ENCODE assay signal across 1 cellular context in genomic region chr20:10673831-10674683, GRCh38.
TF ChIP-seq lines count a peak whose summit lies in the region.

Gene JAG1, minus strand, starts transcription at chr20:10673999. Its CDS starts 469 bp downstream, at chr20:10673530.

TF ChIP-seq in HEK293, 187 proteins besides CTCF, POLR2A, EP300 and RAD21 (continued from another document and continues in another):
- no peak for TF ChIP-seq ZNF629 (tag by site-specific recombination; IDR thresholded peaks at IDR 0.05)
- TF ChIP-seq KLF8 (tag by site-specific recombination; IDR thresholded peaks at IDR 0.05): peak; percentile 52; the same call in 1 of the 2 replicates
- TF ChIP-seq ZNF335 (tag by site-specific recombination; conservative IDR thresholded peaks at IDR 0.05): peak; percentile 12
- no peak for TF ChIP-seq ZNF843 (tag by site-specific recombination; IDR thresholded peaks at IDR 0.05)
- TF ChIP-seq PRDM6 (tag by site-specific recombination; IDR thresholded peaks at IDR 0.05): no peak
- TF ChIP-seq ZNF580 (tag by site-specific recombination; IDR thresholded peaks at IDR 0.05): no peak
- peak; percentile 69 for TF ChIP-seq IKZF3 (tag by site-specific recombination; IDR thresholded peaks at IDR 0.05)
- TF ChIP-seq ZNF521 (tag by site-specific recombination; IDR thresholded peaks at IDR 0.05): no peak
- no peak for TF ChIP-seq ZFP3 (tag by site-specific recombination; IDR thresholded peaks at IDR 0.05; ENCODE audit: low read depth)
- TF ChIP-seq ZNF433 (tag by site-specific recombination; IDR thresholded peaks at IDR 0.05; ENCODE audit: low read depth): no peak
- TF ChIP-seq ZBTB49 (tag by site-specific recombination; IDR thresholded peaks at IDR 0.05; ENCODE audit: low read depth): no peak
- TF ChIP-seq ZBTB26 (tag by site-specific recombination; optimal IDR thresholded peaks at IDR 0.05): peak; percentile 43
- TF ChIP-seq ZNF585B (tag by site-specific recombination; IDR thresholded peaks at IDR 0.05): no peak
- no peak for TF ChIP-seq INSM2 (tag by site-specific recombination; IDR thresholded peaks at IDR 0.05)
- no peak for TF ChIP-seq ZBTB6 (tag by site-specific recombination; IDR thresholded peaks at IDR 0.05)
- TF ChIP-seq SP2 (tag by site-specific recombination; IDR thresholded peaks at IDR 0.05): peak; percentile 62
- peak; percentile 43 for TF ChIP-seq PRDM10 (tag by site-specific recombination; IDR thresholded peaks at IDR 0.05)
- TF ChIP-seq ZNF548 (tag by site-specific recombination; IDR thresholded peaks at IDR 0.05): no peak
- TF ChIP-seq ZNF302 (tag by site-specific recombination; IDR thresholded peaks at IDR 0.05; ENCODE audit: low read depth): no peak
- no peak; the same call in 1 of the 2 replicates for TF ChIP-seq ZXDB (tag by site-specific recombination; IDR thresholded peaks at IDR 0.05)
- TF ChIP-seq ZNF624 (tag by site-specific recombination; IDR thresholded peaks at IDR 0.05): no peak
- TF ChIP-seq ZNF776 (tag by site-specific recombination; IDR thresholded peaks at IDR 0.05; ENCODE audit: borderline replicate concordance): no peak
- no peak for TF ChIP-seq ZNF37A (tag by site-specific recombination; IDR thresholded peaks at IDR 0.05)
- no peak for TF ChIP-seq ZNF214 (tag by site-specific recombination; IDR thresholded peaks at IDR 0.05; ENCODE audit: borderline replicate concordance)
- no peak for TF ChIP-seq TSHZ1 (tag by site-specific recombination; IDR thresholded peaks at IDR 0.05; ENCODE audit: borderline replicate concordance)
- TF ChIP-seq ZNF366 (tag by site-specific recombination; conservative IDR thresholded peaks at IDR 0.05): no peak
- no peak for TF ChIP-seq FEZF1 (tag by site-specific recombination; IDR thresholded peaks at IDR 0.05)
- no peak for TF ChIP-seq ZFP37 (tag by site-specific recombination; IDR thresholded peaks at IDR 0.05)
- peak; percentile 90 for TF ChIP-seq PATZ1 (tag by site-specific recombination; IDR thresholded peaks at IDR 0.05)
- peak; percentile 91 for TF ChIP-seq ZBTB20 (tag by site-specific recombination; IDR thresholded peaks at IDR 0.05)
- no peak for TF ChIP-seq ZNF837 (tag by site-specific recombination; IDR thresholded peaks at IDR 0.05)
- no peak for TF ChIP-seq ZNF623 (tag by site-specific recombination; IDR thresholded peaks at IDR 0.05)
- TF ChIP-seq ZNF114 (tag by site-specific recombination; IDR thresholded peaks at IDR 0.05): no peak
- TF ChIP-seq HOXC10 (CRISPR knock-in tag; IDR thresholded peaks at IDR 0.05): no peak
- TF ChIP-seq ZNF266 (tag by site-specific recombination; IDR thresholded peaks at IDR 0.05; ENCODE audit: low read depth): no peak
- no peak for TF ChIP-seq ZNF571 (tag by site-specific recombination; IDR thresholded peaks at IDR 0.05)
- 0 out of 2 replicates have a peak, but pooled peaks have one; percentile 23 for TF ChIP-seq MZF1 (tag by site-specific recombination; IDR thresholded peaks at IDR 0.05; ENCODE audit: borderline replicate concordance)
- TF ChIP-seq ZNF692 (tag by site-specific recombination; IDR thresholded peaks at IDR 0.05): peak; percentile 89
- TF ChIP-seq ZSCAN16 (tag by site-specific recombination; IDR thresholded peaks at IDR 0.05): no peak
- no peak for TF ChIP-seq ZNF670 (tag by site-specific recombination; IDR thresholded peaks at IDR 0.05; ENCODE audit: low read depth)
- peak; percentile 78 for TF ChIP-seq KLF9 (tag by site-specific recombination; IDR thresholded peaks at IDR 0.05; ENCODE audit: low read depth)
- no peak for TF ChIP-seq ZNF211 (tag by site-specific recombination; IDR thresholded peaks at IDR 0.05; ENCODE audit: low read depth)
- TF ChIP-seq ZNF140 (tag by site-specific recombination; IDR thresholded peaks at IDR 0.05): no peak
- TF ChIP-seq ZNF777 (tag by site-specific recombination; IDR thresholded peaks at IDR 0.05; ENCODE audit: borderline replicate concordance): no peak
- no peak for TF ChIP-seq ZNF324 (tag by site-specific recombination; IDR thresholded peaks at IDR 0.05)
- TF ChIP-seq ZNF785 (tag by site-specific recombination; IDR thresholded peaks at IDR 0.05): no peak
